Comparison of ENCODE assay signal across 8 cellular contexts in genomic region chr10:94362360-94363250, GRCh38. TPM values are rescaled to one million over a fixed set of nuclear protein-coding genes. Genes with fewer than 3 reads are reported as not detected.
A peak's percentile ranks its signal among the peaks of the same experiment; 100 is the strongest.
DNase-seq lines count a peak whose midpoint lies in the region; ATAC-seq and TF ChIP-seq lines count a peak whose summit lies in the region.

NOC3L (minus strand) TSS chr10:94362939; CDS start chr10:94362838, 101 bp downstream.

- intact Hi-C loops in Panc1 (cut with micrococcal nuclease; ENCODE audit: unreplicated experiment), result loop anchor here (2.0 to 5.0 kb wide), 2 partner anchors 40 to 80 kb away; partner anchors contain the start of gene TBC1D12
- intact Hi-C loops in esophagus muscularis mucosa (cut with DNase I), result loop anchor here (2.0 to 5.0 kb wide), 2 partner anchors 40 to 446 kb away; partner anchors contain the start of gene TBC1D12

- DNase-seq in DMS79 treated with DMSO at 0.1 percent for 48 hours (lab: John Stamatoyannopoulos, UW) (peak; percentile 64), KBM-7 (peak; percentile 94), Panc1 (ENCODE audit: low read depth, low spot score) (peak; percentile 78), esophagus muscularis mucosa (ENCODE audit: extremely low spot score) (peak; percentile 98)
- DNase-seq in activated T-cell treated with anti-CD3 and anti-CD28 coated beads, Interleukin-2, amount 50 U/mL, for 48 hours, result peak; percentile 96
- peak; percentile 93 to 94 for DNase-seq in stimulated activated CD8-positive, alpha-beta memory T cell treated with anti-CD3 and anti-CD28 coated beads, Interleukin-7, amount 100 ng/mL, for 4 hours (ENCODE audit: low read depth in 2 of 2)

- WGBS in esophagus muscularis mucosa, result 0% methylated on average over 22 of the region's 55 CpGs

- TF ChIP-seq CTCF in Panc1 (IDR thresholded peaks at IDR 0.05), result peak; percentile 97
- peak; percentile 83 to 91 (median 90) for TF ChIP-seq CTCF in esophagus muscularis mucosa (IDR thresholded peaks at IDR 0.05)

- H3K9me3 ChIP-seq in Panc1 (ENCODE audit: control insufficient read depth, insufficient read depth, low read depth, low read length) (no peaks in the 10 kb centered on the region), esophagus muscularis mucosa (no peaks in the 10 kb centered on the region), muscle layer of duodenum (ENCODE audit: control insufficient read depth in 1 of 2, low read length in 2 of 2) (no peaks in the 10 kb centered on the region)

- in situ Hi-C loops in KBM-7 (cut with MboI; ENCODE audit: low pct_unique_long_range_greater_than_20kb, low sequenced_read_pairs), result no loop called here
- in situ Hi-C loops in Panc1 (cut with HindIII; ENCODE audit: low pct_unique_long_range_greater_than_20kb, low sequenced_read_pairs), result no loop called here

- H3K27me3 ChIP-seq in Panc1 (ENCODE audit: control insufficient read depth, insufficient read depth, low read length) (no peaks in the 10 kb centered on the region), esophagus muscularis mucosa (no peaks in the 10 kb centered on the region), muscle layer of duodenum (ENCODE audit: low read depth, low read length) (no peaks in the 10 kb centered on the region)

- H3K4me3 ChIP-seq in Panc1 (ENCODE audit: low read depth in 2 of 2, low read length in 2 of 2) (peak within 1 kb of the TSS; percentile 83 to 86), esophagus muscularis mucosa (peak within 1 kb of the TSS; percentile 69 to 88 (median 78)), muscle layer of duodenum (ENCODE audit: low read depth in 1 of 2, low read length in 2 of 2) (peak within 1 kb of the TSS; percentile 69 to 95)

- ATAC-seq in GM21717 (IDR thresholded peaks at IDR 0.05; ENCODE audit: unreplicated experiment) (peak; percentile 98), Panc1 (peak; percentile 100)

- H3K27ac ChIP-seq in Panc1 (ENCODE audit: low read length) (peak within 1 kb of the TSS; percentile 98), esophagus muscularis mucosa (replicated peaks in 1 of 4) (peak within 1 kb of the TSS; percentile 69 to 86 (median 82)), muscle layer of duodenum (ENCODE audit: low read length) (peak within 1 kb of the TSS; percentile 87)

- TSS peak; percentile 81 for BruUV-seq in Panc1 (replicated peaks; lab: Mats Ljungman, UMichigan)

- no peak for TF ChIP-seq POLR2A in esophagus muscularis mucosa (IDR thresholded peaks at IDR 0.05; ENCODE audit: low read depth)

- H3K36me3 ChIP-seq in Panc1 (ENCODE audit: control insufficient read depth, insufficient read depth, low read length) (peaks cover 12% of the 10 kb centered on the region), esophagus muscularis mucosa (peaks cover 0 to 21% (median 7%) of the 10 kb centered on the region in 4 donors), muscle layer of duodenum (ENCODE audit: control insufficient read depth in 1 of 2, insufficient read depth in 2 of 2, low read length in 2 of 2) (peaks cover 0 to 7% of the 10 kb centered on the region in 2 donors)

- CTCF ChIA-PET in Panc1 (lab: Charles Lee), result interaction anchor here (0.5 to 0.6 kb wide), 2 partner anchors 10 to 39 kb away, joined by 3 to 11 read pairs; partner anchors contain the start of gene TBC1D12

- H3K4me1 ChIP-seq in Panc1 (ENCODE audit: control insufficient read depth, insufficient read depth, low read length) (peaks cover 25% of the 10 kb centered on the region), esophagus muscularis mucosa (peaks cover 18 to 34% (median 28%) of the 10 kb centered on the region in 4 donors), muscle layer of duodenum (ENCODE audit: control insufficient read depth in 1 of 2, insufficient read depth in 2 of 2, low read length in 2 of 2) (peaks cover 6 to 13% of the 10 kb centered on the region in 2 donors)

- no peak for TF ChIP-seq EP300 in esophagus muscularis mucosa (IDR thresholded peaks at IDR 0.05)

- POLR2A ChIA-PET in Panc1 (lab: Charles Lee), result interaction anchor here (0.7 to 0.9 kb wide), 2 partner anchors 75 to 179 kb away, joined by 4 to 8 read pairs; no protein-coding TSS in a partner anchor

RNA-seq across cellular contexts. Expression of gene NOC3L, which starts in this region (rescaled TPM):
- 41.2 TPM for total RNA-seq in Panc1 (2021; ENCODE audit: unreplicated experiment)
- polyA plus RNA-seq in Panc1 (2012; ENCODE audit: insufficient read length), result 12.2 TPM
- 10 to 100 TPM; 18.1 to 23.3 (median 20.7) TPM for total RNA-seq in esophagus muscularis mucosa

Comparison
In these comparisons a context has a peak if more than half of its experiments do, and no peak if none do; other contexts are left out.
1. Peak in every context shown above with its lines: DNase-seq, ATAC-seq, H3K4me3 ChIP-seq and H3K27ac ChIP-seq.